Comparison of ENCODE assay signal across 10 cellular contexts in the genomic region with DNA sequence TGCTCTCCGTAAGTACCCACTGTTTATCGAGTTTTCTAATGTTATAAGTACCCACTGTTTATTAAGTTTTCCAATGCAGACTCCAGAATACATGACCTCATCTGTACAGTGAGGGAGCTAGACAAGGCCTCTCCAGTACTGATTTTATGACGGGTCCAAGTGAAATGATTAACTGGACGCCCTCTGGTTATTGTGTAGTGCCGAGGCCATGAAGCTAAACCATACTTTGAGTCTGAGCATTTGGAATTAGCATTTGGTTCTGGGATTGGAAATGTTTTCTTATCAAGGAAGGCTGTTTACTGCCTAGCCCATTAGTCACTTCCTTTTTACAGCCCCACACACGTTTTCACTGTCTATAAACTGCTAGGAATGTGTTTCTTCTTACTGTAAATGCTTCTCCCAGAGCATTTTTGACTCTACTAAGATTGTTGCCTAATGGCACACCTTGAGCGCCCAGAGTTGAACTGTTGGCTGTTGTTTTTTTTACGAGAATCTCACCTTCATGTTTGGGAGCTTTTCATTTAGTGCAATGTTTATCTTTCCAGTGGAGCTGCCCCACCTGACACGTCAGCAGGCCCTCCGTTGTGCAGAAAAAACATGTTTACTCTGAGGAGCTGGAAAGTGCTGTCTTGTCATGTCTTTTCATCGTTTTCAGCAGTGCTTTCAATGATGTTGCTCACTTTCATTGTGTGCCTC. TPM values are rescaled to one million over a fixed set of nuclear protein-coding genes. Genes with fewer than 3 reads are reported as not detected.
A peak's percentile ranks its signal among the peaks of the same experiment; 100 is the strongest.
DNase-seq lines count a peak whose midpoint lies in the region.
"Had no signal": no experiment of that assay in that cellular context is flagged by ENCODE, and none has a peak within 500 bp of the region (broad histone marks: within the 10 kb centered on the region; RNA-seq: fewer than 3 reads in every experiment).

No MANE protein-coding gene starts in this region.

- H3K9me3 ChIP-seq in adipocyte (ENCODE audit: control insufficient read depth, low read length) = no peaks in the 10 kb centered on the region
- H3K9me3 ChIP-seq: adrenal gland had no signal

- H3K27me3 Mint-ChIP-seq in activated T-helper 1 cell treated with anti-CD3 and anti-CD28 coated beads, Interleukin-12 subunit alpha, Interleukin-12 subunit beta, Interleukin-2, Interleukin-4 antibody, amounts not matched to agents 30 ng/mL and 10 ng/mL and 1 ng/mL, durations not matched to agents 14 hours and 24 hours and 36 hours (ENCODE audit: insufficient read depth) = peaks cover 8% of the 10 kb centered on the region

- no peaks in the 10 kb centered on the region for H3K36me3 ChIP-seq in adipocyte (ENCODE audit: control insufficient read depth, insufficient read depth, low read length, severe bottlenecking)
- H3K36me3 ChIP-seq: adrenal gland had no signal

- H3K4me3 ChIP-seq in adipocyte (ENCODE audit: low read length) = no peak overlapping the region
- H3K4me3 ChIP-seq: adrenal gland had no signal

- DNase-seq in AG20443 (ENCODE audit: low spot score) (peak; percentile 72), HS-5 (ENCODE audit: low read depth) (peak; percentile 67), adipocyte (ENCODE audit: low read depth) (peak; percentile 32), kidney glomerular epithelial cell (lab: John Stamatoyannopoulos, UW) (peak; percentile 95), GDM1 (lab: John Stamatoyannopoulos, UW) (no peak), NCI-H1048 (lab: John Stamatoyannopoulos, UW) (no peak)
- no peak for DNase-seq in activated CD8-positive, alpha-beta memory T cell treated with anti-CD3 and anti-CD28 coated beads for 24 hours
- DNase-seq in activated T-helper 1 cell treated with anti-CD3 and anti-CD28 coated beads, Interleukin-12 subunit alpha, Interleukin-12 subunit beta, Interleukin-2, Interleukin-4 antibody, amounts not matched to agents 30 ng/mL and 10 ng/mL and 1 ng/mL, durations not matched to agents 14 hours and 24 hours and 36 hours (ENCODE audit: low spot score) = no peak
- DNase-seq: adrenal gland had no signal

- H3K36me3 Mint-ChIP-seq in activated T-helper 1 cell treated with anti-CD3 and anti-CD28 coated beads, Interleukin-12 subunit alpha, Interleukin-12 subunit beta, Interleukin-2, Interleukin-4 antibody, amounts not matched to agents 30 ng/mL and 10 ng/mL and 1 ng/mL, durations not matched to agents 14 hours and 24 hours and 36 hours (ENCODE audit: low read depth) = no peaks in the 10 kb centered on the region

- H3K27me3 ChIP-seq in adipocyte (replicated peaks; ENCODE audit: control insufficient read depth, insufficient read depth, low read length) = no peaks in the 10 kb centered on the region
- H3K27me3 ChIP-seq: adrenal gland had no signal

- no peaks in the 10 kb centered on the region for H3K4me1 ChIP-seq in adipocyte (ENCODE audit: control insufficient read depth, insufficient read depth, low read length)
- H3K4me1 ChIP-seq: adrenal gland had no signal

- no peaks in the 10 kb centered on the region for H3K4me1 Mint-ChIP-seq in activated T-helper 1 cell treated with anti-CD3 and anti-CD28 coated beads, Interleukin-12 subunit alpha, Interleukin-12 subunit beta, Interleukin-2, Interleukin-4 antibody, amounts not matched to agents 30 ng/mL and 10 ng/mL and 1 ng/mL, durations not matched to agents 14 hours and 24 hours and 36 hours (ENCODE audit: low read depth)

- intact Hi-C loops in activated T-helper 1 cell treated with anti-CD3 and anti-CD28 coated beads, Interleukin-12 subunit alpha, Interleukin-12 subunit beta, Interleukin-2, Interleukin-4 antibody, amounts not matched to agents 30 ng/mL and 10 ng/mL and 1 ng/mL, durations not matched to agents 14 hours and 24 hours and 36 hours (cut with micrococcal nuclease) = no loop called here

- H3K27ac Mint-ChIP-seq in activated T-helper 1 cell treated with anti-CD3 and anti-CD28 coated beads, Interleukin-12 subunit alpha, Interleukin-12 subunit beta, Interleukin-2, Interleukin-4 antibody, amounts not matched to agents 30 ng/mL and 10 ng/mL and 1 ng/mL, durations not matched to agents 14 hours and 24 hours and 36 hours = no peak overlapping the region

- no peaks in the 10 kb centered on the region for H3K9me3 Mint-ChIP-seq in activated T-helper 1 cell treated with anti-CD3 and anti-CD28 coated beads, Interleukin-12 subunit alpha, Interleukin-12 subunit beta, Interleukin-2, Interleukin-4 antibody, amounts not matched to agents 30 ng/mL and 10 ng/mL and 1 ng/mL, durations not matched to agents 14 hours and 24 hours and 36 hours

- no peak overlapping the region for H3K4me3 Mint-ChIP-seq in activated T-helper 1 cell treated with anti-CD3 and anti-CD28 coated beads, Interleukin-12 subunit alpha, Interleukin-12 subunit beta, Interleukin-2, Interleukin-4 antibody, amounts not matched to agents 30 ng/mL and 10 ng/mL and 1 ng/mL, durations not matched to agents 14 hours and 24 hours and 36 hours

- H3K9ac ChIP-seq in adipocyte (ENCODE audit: low read length) = no peak overlapping the region

RNA-seq across cellular contexts. Expression of a gene that starts 26.9 kb away (rescaled TPM):
- total RNA-seq in activated T-helper 1 cell treated with anti-CD3 and anti-CD28 coated beads, Interleukin-12 subunit alpha, Interleukin-12 subunit beta, Interleukin-2, Interleukin-4 antibody, amounts not matched to agents 30 ng/mL and 10 ng/mL and 1 ng/mL, durations not matched to agents 14 hours and 24 hours and 36 hours = not detected in 2 replicates
- total RNA-seq: adrenal gland, skeletal muscle tissue had no signal

RNA-seq across cellular contexts. Expression of a gene that starts 31.7 kb away (rescaled TPM):
- total RNA-seq in activated T-helper 1 cell treated with anti-CD3 and anti-CD28 coated beads, Interleukin-12 subunit alpha, Interleukin-12 subunit beta, Interleukin-2, Interleukin-4 antibody, amounts not matched to agents 30 ng/mL and 10 ng/mL and 1 ng/mL, durations not matched to agents 14 hours and 24 hours and 36 hours = not detected in 2 replicates

Comparison
In these comparisons a context has a peak if more than half of its experiments do, and no peak if none do; other contexts are left out.
1. DNase-seq: peak in AG20443 (single experiment), HS-5 (single experiment), adipocyte (single experiment) and kidney glomerular epithelial cell (single experiment); none in activated CD8-positive, alpha-beta memory T cell treated with anti-CD3 and anti-CD28 coated beads for 24 hours (single experiment), GDM1 (single experiment), NCI-H1048 (single experiment) and activated T-helper 1 cell treated with anti-CD3 and anti-CD28 coated beads, Interleukin-12 subunit alpha, Interleukin-12 subunit beta, Interleukin-2, Interleukin-4 antibody, amounts not matched to agents 30 ng/mL and 10 ng/mL and 1 ng/mL, durations not matched to agents 14 hours and 24 hours and 36 hours (single experiment).